8 cellular contexts compared by ENCODE assay signal in genomic region chr2:3575534-3576324, GRCh38. TPM values are rescaled to one million over a fixed set of nuclear protein-coding genes. Genes with fewer than 3 reads are reported as not detected.
DNase-seq lines count a peak whose midpoint lies in the region; ATAC-seq and TF ChIP-seq lines count a peak whose summit lies in the region.

No MANE protein-coding gene starts in this region.

- no peaks in the 10 kb centered on the region for H3K27me3 ChIP-seq in left lung

- H3K27me3 Mint-ChIP-seq in MCF 10A (ENCODE audit: insufficient read depth, unreplicated experiment): no peaks in the 10 kb centered on the region
- H3K27me3 Mint-ChIP-seq in stimulated activated naive B cell treated with anti-CD40 and anti-IgM and Interleukin-4, amounts not matched to agents 10 μg/mL and 1 μg/mL and 100 μg/mL, for 72 hours: no peaks in the 10 kb centered on the region

- ATAC-seq in GM18870 (IDR thresholded peaks at IDR 0.05; ENCODE audit: unreplicated experiment): peak; percentile 13
- ATAC-seq in HG02943 (IDR thresholded peaks at IDR 0.05; ENCODE audit: low read depth, unreplicated experiment): peak; percentile 21
- ATAC-seq in SK-N-SH treated with all-trans-retinoic acid at 6 μM for 48 hours: peak; percentile 39
- peak; percentile 33 for ATAC-seq in left lung
- peak; percentile 34 to 44 for ATAC-seq in stimulated activated naive B cell treated with anti-CD40 and anti-IgM and Interleukin-4, amounts not matched to agents 10 μg/mL and 1 μg/mL and 100 μg/mL, for 72 hours (replicated peaks)

- H3K36me3 Mint-ChIP-seq in MCF 10A (ENCODE audit: insufficient read depth, unreplicated experiment): peaks cover 59% of the 10 kb centered on the region
- peaks cover 49 to 55% of the 10 kb centered on the region in 2 donors for H3K36me3 Mint-ChIP-seq in stimulated activated naive B cell treated with anti-CD40 and anti-IgM and Interleukin-4, amounts not matched to agents 10 μg/mL and 1 μg/mL and 100 μg/mL, for 72 hours

- peak overlapping the region; percentile 80 to 87 for H3K27ac ChIP-seq in left lung

- H3K27ac Mint-ChIP-seq in MCF 10A (ENCODE audit: low read depth, unreplicated experiment): peak overlapping the region; percentile 91
- peak overlapping the region; percentile 96 for H3K27ac Mint-ChIP-seq in stimulated activated naive B cell treated with anti-CD40 and anti-IgM and Interleukin-4, amounts not matched to agents 10 μg/mL and 1 μg/mL and 100 μg/mL, for 72 hours

- H3K4me3 ChIP-seq in left lung: peak overlapping the region; percentile 63 to 91

- intact Hi-C loops in MCF 10A (cut with micrococcal nuclease) (loop anchor here (1.0 to 2.0 kb wide), 3 partner anchors 17 to 75 kb away; partner anchors contain the start of gene RNASEH1), left lung (cut with DNase I) (no loop called here)

- DNase-seq in MCF 10A (ENCODE audit: unreplicated experiment) (no peak), left lung (peak; percentile 36 to 84), middle frontal gyrus (ENCODE audit: extremely low spot score, low spot score) (no peak), NCI-H2171 treated with DMSO at 0.1 percent for 48 hours (lab: John Stamatoyannopoulos, UW) (no peak)
- no peak for DNase-seq in stimulated activated naive B cell treated with anti-CD40 and anti-IgM and Interleukin-4, amounts not matched to agents 10 μg/mL and 1 μg/mL and 100 μg/mL, for 72 hours

- TSS peak; percentile 29 for BruUV-seq in MCF 10A (replicated peaks; lab: Mats Ljungman, UMichigan)

- H3K9me3 Mint-ChIP-seq in MCF 10A (ENCODE audit: unreplicated experiment): no peaks in the 10 kb centered on the region
- H3K9me3 Mint-ChIP-seq in stimulated activated naive B cell treated with anti-CD40 and anti-IgM and Interleukin-4, amounts not matched to agents 10 μg/mL and 1 μg/mL and 100 μg/mL, for 72 hours: no peaks in the 10 kb centered on the region

- peaks cover 0 to 45% of the 10 kb centered on the region in 2 donors for H3K36me3 ChIP-seq in left lung

- POLR2A ChIA-PET in MCF 10A (lab: Yijun Ruan, JAX): interaction anchor here (0.5 to 2.7 kb wide), 15 partner anchors 9 to 319 kb away, joined by 3 to 22 read pairs (median 3); partner anchors contain the start of genes EIPR1 and RNASEH1

- CTCF ChIA-PET in MCF 10A (lab: Yijun Ruan, JAX): interaction anchor here (1.3 kb wide), 1 partner anchor 76 kb away, joined by 6 read pairs; no protein-coding TSS in a partner anchor

- no peaks in the 10 kb centered on the region for H3K9me3 ChIP-seq in left lung

- peak overlapping the region; percentile 85 for H3K4me3 Mint-ChIP-seq in MCF 10A (ENCODE audit: unreplicated experiment)
- peak overlapping the region; percentile 95 to 98 for H3K4me3 Mint-ChIP-seq in stimulated activated naive B cell treated with anti-CD40 and anti-IgM and Interleukin-4, amounts not matched to agents 10 μg/mL and 1 μg/mL and 100 μg/mL, for 72 hours

- peaks cover 36 to 50% of the 10 kb centered on the region in 2 donors for H3K4me1 ChIP-seq in left lung

- TF ChIP-seq CTCF in MCF 10A (IDR thresholded peaks at IDR 0.05; ENCODE audit: unreplicated experiment) (no peak), left lung (IDR thresholded peaks at IDR 0.05) (no peak)

- H3K4me1 Mint-ChIP-seq in MCF 10A (ENCODE audit: insufficient read depth, unreplicated experiment): peaks cover 39% of the 10 kb centered on the region
- peaks cover 31 to 51% of the 10 kb centered on the region in 2 donors for H3K4me1 Mint-ChIP-seq in stimulated activated naive B cell treated with anti-CD40 and anti-IgM and Interleukin-4, amounts not matched to agents 10 μg/mL and 1 μg/mL and 100 μg/mL, for 72 hours

TF ChIP-seq in SK-N-SH treated with all-trans-retinoic acid at 6 μM for 48 hours, 23 proteins besides CTCF, POLR2A, EP300 and RAD21:
- TF ChIP-seq ZNF8 (CRISPR knock-in tag; IDR thresholded peaks at IDR 0.05) (no peak), ZC3H10 (CRISPR knock-in tag; IDR thresholded peaks at IDR 0.05) (no peak), BACH2 (CRISPR knock-in tag; IDR thresholded peaks at IDR 0.05; ENCODE audit: borderline replicate concordance) (no peak), PATZ1 (CRISPR knock-in tag; IDR thresholded peaks at IDR 0.05; ENCODE audit: borderline replicate concordance) (peak; percentile 34; the same call in 1 of the 2 replicates)
TF ChIP-seq in SK-N-SH treated with all-trans-retinoic acid at 6 μM for 48 hours: peak in this region for 1.

RNA-seq across cellular contexts. Expression of gene RPS7, which starts 0.7 kb away (rescaled TPM):
- total RNA-seq in MCF 10A (2022) (1,765 and 1,834 TPM in 2 replicates), left lung (1,000 to 10,000 TPM in 1 of 2 donors, 100 to 1,000 TPM in 1; 909 to 1,079 TPM)

RNA-seq across cellular contexts. Expression of gene RNASEH1, which starts 17.6 kb away (rescaled TPM):
- 43.2 and 48.3 TPM in 2 replicates for total RNA-seq in MCF 10A (2022)
- 10 to 100 TPM; 16.1 to 22.8 TPM for total RNA-seq in left lung

RNA-seq across cellular contexts. Expression of gene COLEC11, which starts 19.2 kb away (rescaled TPM):
- total RNA-seq in MCF 10A (2022) (not detected in 2 replicates), left lung (1 to 10 TPM in 1 of 2 donors, under 1 TPM in 1; 0.84 to 1.4 TPM)

RNA-seq across cellular contexts. Expression of gene ADI1, which starts 56.4 kb away (rescaled TPM):
- total RNA-seq in MCF 10A (2022): 50.1 and 61.9 TPM in 2 replicates
- total RNA-seq in left lung: 10 to 100 TPM; 72.0 to 83.8 TPM

Comparison
In these comparisons a context has a peak if more than half of its experiments do, and no peak if none do; other contexts are left out.
1. DNase-seq: peak in left lung (2 of 2); none in MCF 10A (single experiment), stimulated activated naive B cell treated with anti-CD40 and anti-IgM and Interleukin-4, amounts not matched to agents 10 μg/mL and 1 μg/mL and 100 μg/mL, for 72 hours (single experiment), middle frontal gyrus (single experiment) and NCI-H2171 treated with DMSO at 0.1 percent for 48 hours (single experiment).
2. Peak in every context shown above with its lines, with median percentiles within 50 percentile points of each other: ATAC-seq.